ENCODE assay signal across 8 cellular contexts in the genomic region with DNA sequence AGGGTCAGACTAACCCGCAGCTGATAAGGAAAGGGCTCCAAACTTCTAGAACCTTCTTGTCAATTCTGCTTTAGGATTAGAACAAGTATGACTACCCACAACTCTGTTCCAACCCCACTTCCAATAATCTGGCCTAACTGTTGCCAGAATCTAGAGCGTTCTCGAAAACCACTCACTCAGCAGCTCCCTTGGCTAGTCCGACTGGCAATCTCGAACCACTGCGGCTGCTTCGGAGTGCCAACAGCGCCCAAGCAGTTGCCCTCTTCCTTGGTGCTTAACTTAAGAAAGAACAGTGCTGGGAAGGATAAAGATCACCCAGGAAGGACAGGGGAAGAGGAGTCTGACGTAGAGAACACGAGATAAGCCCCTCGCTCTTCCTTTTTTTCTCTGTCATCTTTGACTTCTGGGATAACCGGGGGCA. TPM values are rescaled to one million over a fixed set of nuclear protein-coding genes. Genes with fewer than 3 reads are reported as not detected.
DNase-seq lines count a peak whose midpoint lies in the region; ATAC-seq and TF ChIP-seq lines count a peak whose summit lies in the region.

No MANE protein-coding gene starts in this region.

- H3K27ac Mint-ChIP-seq in activated T-helper 2 cell treated with anti-CD3 and anti-CD28 coated beads, Interferon-gamma antibody, Interleukin-2, Interleukin-4, amounts not matched to agents 10 μg/mL and 5 μg/mL and 100 μg/mL, durations not matched to agents 14 hours and 24 hours and 36 hours, result peak overlapping the region; percentile 93

- no peaks in the 10 kb centered on the region for H3K9me2 ChIP-seq in hepatocyte (replicated peaks; ENCODE audit: insufficient read depth)

- peaks cover 85% of the 10 kb centered on the region for H3K79me2 ChIP-seq in hepatocyte

- peaks cover 50% of the 10 kb centered on the region for H3K4me1 Mint-ChIP-seq in activated T-helper 2 cell treated with anti-CD3 and anti-CD28 coated beads, Interferon-gamma antibody, Interleukin-2, Interleukin-4, amounts not matched to agents 10 μg/mL and 5 μg/mL and 100 μg/mL, durations not matched to agents 14 hours and 24 hours and 36 hours (ENCODE audit: low read depth)

- H3K27ac ChIP-seq in hepatocyte (peak overlapping the region; percentile 97), skeletal muscle tissue (ENCODE audit: low read depth, low read length) (peak overlapping the region; percentile 94)

- no peaks in the 10 kb centered on the region for H3K27me3 ChIP-seq in hepatocyte
- H3K27me3 ChIP-seq in skeletal muscle tissue (ENCODE audit: control insufficient read depth in 3 of 3, insufficient read depth in 3 of 3, low read length in 3 of 3), result no peaks in the 10 kb centered on the region

- TF ChIP-seq CTCF in HFF-Myc (IDR thresholded peaks at IDR 0.05; ENCODE audit: low read depth, low read length, missing control alignments) (no peak), hepatocyte (IDR thresholded peaks at IDR 0.05; ENCODE audit: poor library complexity) (no peak)

- H3K36me3 Mint-ChIP-seq in activated T-helper 2 cell treated with anti-CD3 and anti-CD28 coated beads, Interferon-gamma antibody, Interleukin-2, Interleukin-4, amounts not matched to agents 10 μg/mL and 5 μg/mL and 100 μg/mL, durations not matched to agents 14 hours and 24 hours and 36 hours (ENCODE audit: low read depth), result peaks cover 13% of the 10 kb centered on the region

- intact Hi-C loops in activated T-helper 2 cell treated with anti-CD3 and anti-CD28 coated beads, Interferon-gamma antibody, Interleukin-2, Interleukin-4, amounts not matched to agents 10 μg/mL and 5 μg/mL and 100 μg/mL, durations not matched to agents 14 hours and 24 hours and 36 hours (cut with micrococcal nuclease), result loop anchor here (10.0 kb wide), 1 partner anchor 152 kb away; the partner anchor contains the start of gene KLHL11

- H3K4me1 ChIP-seq in hepatocyte (ENCODE audit: insufficient read depth) (peaks cover 22% of the 10 kb centered on the region), skeletal muscle tissue (ENCODE audit: control insufficient read depth in 3 of 3, insufficient read depth in 3 of 3, low read length in 3 of 3) (peaks cover 40 to 74% (median 50%) of the 10 kb centered on the region in 3 donors)

- no peaks in the 10 kb centered on the region for H3K27me3 Mint-ChIP-seq in activated T-helper 2 cell treated with anti-CD3 and anti-CD28 coated beads, Interferon-gamma antibody, Interleukin-2, Interleukin-4, amounts not matched to agents 10 μg/mL and 5 μg/mL and 100 μg/mL, durations not matched to agents 14 hours and 24 hours and 36 hours (ENCODE audit: low read depth)

- peaks cover 34% of the 10 kb centered on the region for H4K20me1 ChIP-seq in hepatocyte (ENCODE audit: insufficient read depth, poor library complexity, severe bottlenecking)

- H3K4me2 ChIP-seq in hepatocyte, result peak overlapping the region; percentile 84

- peaks cover 4% of the 10 kb centered on the region for H3K9me3 Mint-ChIP-seq in activated T-helper 2 cell treated with anti-CD3 and anti-CD28 coated beads, Interferon-gamma antibody, Interleukin-2, Interleukin-4, amounts not matched to agents 10 μg/mL and 5 μg/mL and 100 μg/mL, durations not matched to agents 14 hours and 24 hours and 36 hours

- peak overlapping the region; percentile 98 to 100 (median 99) for H3K9ac ChIP-seq in skeletal muscle tissue (ENCODE audit: low read depth in 1 of 3, low read length in 3 of 3)

- H3K9me3 ChIP-seq in hepatocyte (ENCODE audit: low read depth) (no peaks in the 10 kb centered on the region), skeletal muscle tissue (ENCODE audit: control insufficient read depth in 3 of 3, low read length in 3 of 3) (no peaks in the 10 kb centered on the region)

- DNase-seq in Ammon's horn (ENCODE audit: low spot score) (peak; percentile 26), HFF-Myc (ENCODE audit: extremely low read depth, low read depth) (no peak), hepatocyte (ENCODE audit: low spot score) (peak; percentile 36), NCI-H1436 (lab: John Stamatoyannopoulos, UW) (no peak), HPDE6-E6E7 (ENCODE audit: extremely low spot score) (no peak)
- no peak for DNase-seq in activated T-helper 2 cell treated with anti-CD3 and anti-CD28 coated beads, Interferon-gamma antibody, Interleukin-2, Interleukin-4, amounts not matched to agents 10 μg/mL and 5 μg/mL and 100 μg/mL, durations not matched to agents 14 hours and 24 hours and 36 hours (ENCODE audit: low spot score)

- H3K4me3 ChIP-seq in HFF-Myc (replicated peaks; ENCODE audit: low read depth, low read length) (peak overlapping the region; percentile 84), hepatocyte (peak overlapping the region; percentile 84), skeletal muscle tissue (ENCODE audit: low read length in 3 of 3) (peak overlapping the region; percentile 97 to 98 (median 98))

- no peak for ATAC-seq in GM19455 (IDR thresholded peaks at IDR 0.05; ENCODE audit: unreplicated experiment)

- WGBS in hepatocyte (ENCODE audit: low lambda C conversion rate, missing lambda C conversion rate), result 6% methylated on average over 12 of the region's 12 CpGs

- peak overlapping the region; percentile 56 for H2AFZ ChIP-seq in hepatocyte

- H3K4me3 Mint-ChIP-seq in activated T-helper 2 cell treated with anti-CD3 and anti-CD28 coated beads, Interferon-gamma antibody, Interleukin-2, Interleukin-4, amounts not matched to agents 10 μg/mL and 5 μg/mL and 100 μg/mL, durations not matched to agents 14 hours and 24 hours and 36 hours (ENCODE audit: low read depth), result peak overlapping the region; percentile 99

- H3K36me3 ChIP-seq in hepatocyte (replicated peaks; ENCODE audit: insufficient read depth, low read depth) (no peaks in the 10 kb centered on the region), skeletal muscle tissue (ENCODE audit: control insufficient read depth in 3 of 3, insufficient read depth in 3 of 3, low read length in 3 of 3) (peaks cover 0 to 2% (median 0%) of the 10 kb centered on the region in 3 donors)

RNA-seq across cellular contexts. Expression of gene DNAJC7, which starts 0.8 kb away (rescaled TPM):
- total RNA-seq in activated T-helper 2 cell treated with anti-CD3 and anti-CD28 coated beads, Interferon-gamma antibody, Interleukin-2, Interleukin-4, amounts not matched to agents 10 μg/mL and 5 μg/mL and 100 μg/mL, durations not matched to agents 14 hours and 24 hours and 36 hours, result 103 and 115 TPM in 2 replicates
- total RNA-seq in hepatocyte, result 73.6 and 86.3 TPM in 2 replicates
- polyA plus RNA-seq in hepatocyte, result 50.1 and 61.7 TPM in 2 replicates
- 55.3 TPM for total RNA-seq in skeletal muscle tissue

RNA-seq across cellular contexts. Expression of gene NKIRAS2, which starts 3.5 kb away (rescaled TPM):
- 25.8 and 28.2 TPM in 2 replicates for total RNA-seq in activated T-helper 2 cell treated with anti-CD3 and anti-CD28 coated beads, Interferon-gamma antibody, Interleukin-2, Interleukin-4, amounts not matched to agents 10 μg/mL and 5 μg/mL and 100 μg/mL, durations not matched to agents 14 hours and 24 hours and 36 hours
- total RNA-seq in hepatocyte (37.5 and 40.8 TPM in 2 replicates), skeletal muscle tissue (22.4 TPM)
- 55.0 and 57.2 TPM in 2 replicates for polyA plus RNA-seq in hepatocyte

RNA-seq across cellular contexts. Expression of gene C17orf113, which starts 34.0 kb away (rescaled TPM):
- total RNA-seq in activated T-helper 2 cell treated with anti-CD3 and anti-CD28 coated beads, Interferon-gamma antibody, Interleukin-2, Interleukin-4, amounts not matched to agents 10 μg/mL and 5 μg/mL and 100 μg/mL, durations not matched to agents 14 hours and 24 hours and 36 hours, result 0.05 and 0.21 TPM in 2 replicates
- total RNA-seq in hepatocyte (1.1 and 1.9 TPM in 2 replicates), skeletal muscle tissue (1.6 TPM)
- polyA plus RNA-seq in hepatocyte, result 0.46 and 1.2 TPM in 2 replicates

RNA-seq across cellular contexts. Expression of gene CNP, which starts 49.8 kb away (rescaled TPM):
- total RNA-seq in activated T-helper 2 cell treated with anti-CD3 and anti-CD28 coated beads, Interferon-gamma antibody, Interleukin-2, Interleukin-4, amounts not matched to agents 10 μg/mL and 5 μg/mL and 100 μg/mL, durations not matched to agents 14 hours and 24 hours and 36 hours, result 71.8 and 77.3 TPM in 2 replicates
- 59.8 and 61.4 TPM in 2 replicates for total RNA-seq in hepatocyte
- 77.7 and 97.0 TPM in 2 replicates for polyA plus RNA-seq in hepatocyte
- total RNA-seq in skeletal muscle tissue, result 25.1 TPM

Comparison
In these comparisons a context has a peak if more than half of its experiments do, and no peak if none do; other contexts are left out.
1. DNase-seq: peak in Ammon's horn (single experiment) and hepatocyte (single experiment); none in HFF-Myc (single experiment), activated T-helper 2 cell treated with anti-CD3 and anti-CD28 coated beads, Interferon-gamma antibody, Interleukin-2, Interleukin-4, amounts not matched to agents 10 μg/mL and 5 μg/mL and 100 μg/mL, durations not matched to agents 14 hours and 24 hours and 36 hours (single experiment), NCI-H1436 (single experiment) and HPDE6-E6E7 (single experiment).
2. Peak in every context shown above with its lines, with median percentiles within 50 percentile points of each other: H3K4me3 ChIP-seq.